In genomic region chr1:8097908-8098307, GRCh38 we compare ENCODE assay signal across 9 cellular contexts.
DNase-seq lines count a peak whose midpoint lies in the region; ATAC-seq, FAIRE-seq and TF ChIP-seq lines count a peak whose summit lies in the region.
"Had no signal": no experiment of that assay in that cellular context is flagged by ENCODE, and none has a peak within 500 bp of the region (broad histone marks: within the 10 kb centered on the region; RNA-seq: fewer than 3 reads in every experiment).

No MANE protein-coding gene starts in this region.

- H3K27me3 Mint-ChIP-seq in CD4-positive, CD25-positive, alpha-beta regulatory T cell: peaks cover 8% of the 10 kb centered on the region
- peaks cover 5% of the 10 kb centered on the region; the same call in 1 of the 2 replicates for H3K27me3 Mint-ChIP-seq in HFFc6 (ENCODE audit: insufficient read depth)
- H3K27me3 Mint-ChIP-seq in chondrocyte (ENCODE audit: low read depth): no peaks in the 10 kb centered on the region

- no peak overlapping the region for H3K4me3 Mint-ChIP-seq in CD4-positive, CD25-positive, alpha-beta regulatory T cell
- peak overlapping the region; percentile 49 for H3K4me3 Mint-ChIP-seq in HFFc6
- H3K4me3 Mint-ChIP-seq in chondrocyte (ENCODE audit: unreplicated experiment): no peak overlapping the region

- H3K36me3 ChIP-seq in CD4-positive, CD25-positive, alpha-beta regulatory T cell (ENCODE audit: control insufficient read depth, insufficient read depth, low read length): no peaks in the 10 kb centered on the region
- no peaks in the 10 kb centered on the region for H3K36me3 ChIP-seq in parathyroid adenoma (ENCODE audit: control insufficient read depth, insufficient read depth, low read length)

- H3K9me3 ChIP-seq in CD4-positive, CD25-positive, alpha-beta regulatory T cell (ENCODE audit: control insufficient read depth in 2 of 2, low read length in 2 of 2): no peaks in the 10 kb centered on the region
- H3K9me3 ChIP-seq in parathyroid adenoma (ENCODE audit: control insufficient read depth, low read length): no peaks in the 10 kb centered on the region

- no peaks in the 10 kb centered on the region for H3K27me3 ChIP-seq in CD4-positive, CD25-positive, alpha-beta regulatory T cell (ENCODE audit: control insufficient read depth, insufficient read depth, low read length)
- no peaks in the 10 kb centered on the region for H3K27me3 ChIP-seq in parathyroid adenoma (ENCODE audit: control insufficient read depth, insufficient read depth, low read length)

- H3K4me1 Mint-ChIP-seq in CD4-positive, CD25-positive, alpha-beta regulatory T cell: peaks cover 17 to 35% (median 25%) of the 10 kb centered on the region in 4 donors
- H3K4me1 Mint-ChIP-seq in HFFc6 (ENCODE audit: low read depth): peaks cover 55% of the 10 kb centered on the region
- peaks cover 55% of the 10 kb centered on the region for H3K4me1 Mint-ChIP-seq in chondrocyte (ENCODE audit: low read depth)

- DNase-seq in CD4-positive, CD25-positive, alpha-beta regulatory T cell: no peak
- no peak for DNase-seq in HFFc6
- DNase-seq in chondrocyte (ENCODE audit: low spot score): no peak
- DNase-seq in NCI-H146 treated with DMSO at 0.1 percent for 48 hours (lab: John Stamatoyannopoulos, UW; ENCODE audit: unreplicated experiment): no peak
- no peak for DNase-seq in foreskin melanocyte
- DNase-seq in HTR-8/SVneo (ENCODE audit: insufficient read length, low spot score): no peak
- DNase-seq: central memory CD4-positive, alpha-beta T cell had no signal

- peak overlapping the region; percentile 31 for H3K4me2 ChIP-seq in parathyroid adenoma (ENCODE audit: low read length)

- peak overlapping the region; percentile 11 for H3K9ac ChIP-seq in parathyroid adenoma

- peaks cover 1% of the 10 kb centered on the region for H3K79me2 ChIP-seq in parathyroid adenoma

- H3K4me1 ChIP-seq in CD4-positive, CD25-positive, alpha-beta regulatory T cell (ENCODE audit: control insufficient read depth, insufficient read depth, low read length, poor library complexity, severe bottlenecking): peaks cover 18% of the 10 kb centered on the region
- H3K4me1 ChIP-seq in parathyroid adenoma: peaks cover 18% of the 10 kb centered on the region

- peaks cover 0 to 2% (median 0%) of the 10 kb centered on the region in 7 donors for H3K9me3 Mint-ChIP-seq in CD4-positive, CD25-positive, alpha-beta regulatory T cell
- H3K9me3 Mint-ChIP-seq in HFFc6: 0 out of 2 replicates have a peak, but pooled peaks cover 4% of the 10 kb centered on the region
- peaks cover 6% of the 10 kb centered on the region for H3K9me3 Mint-ChIP-seq in chondrocyte (ENCODE audit: low read depth)

- no peak for ATAC-seq in CD4-positive, CD25-positive, alpha-beta regulatory T cell (ENCODE audit: low read depth in 2 of 2)
- ATAC-seq in GM21423 (IDR thresholded peaks at IDR 0.05; ENCODE audit: unreplicated experiment): no peak

- H3K27ac ChIP-seq in CD4-positive, CD25-positive, alpha-beta regulatory T cell (ENCODE audit: insufficient read depth, low read length, poor library complexity, severe bottlenecking): no peak overlapping the region
- H3K27ac ChIP-seq in parathyroid adenoma: peak overlapping the region; percentile 96

- H2AFZ ChIP-seq in parathyroid adenoma: no peak overlapping the region

- no peak for FAIRE-seq in HTR-8/SVneo (lab: Jason Lieb, UNC)

- H3K4me3 ChIP-seq in CD4-positive, CD25-positive, alpha-beta regulatory T cell (ENCODE audit: low read depth, low read length): no peak overlapping the region
- H3K4me3 ChIP-seq in parathyroid adenoma (ENCODE audit: low read depth, low read length): no peak overlapping the region

- peak overlapping the region in 2 of 3 donors; percentile 84 to 85 for H3K27ac Mint-ChIP-seq in CD4-positive, CD25-positive, alpha-beta regulatory T cell
- H3K27ac Mint-ChIP-seq in HFFc6: peak overlapping the region; percentile 95
- peak overlapping the region; percentile 95 for H3K27ac Mint-ChIP-seq in chondrocyte (ENCODE audit: unreplicated experiment)

- TF ChIP-seq CTCF in HFFc6 (IDR thresholded peaks at IDR 0.05) (no peak), chondrocyte (IDR thresholded peaks at IDR 0.05) (no peak), parathyroid adenoma (IDR thresholded peaks at IDR 0.05) (no peak)

- peaks cover 3% of the 10 kb centered on the region for H3K36me3 Mint-ChIP-seq in CD4-positive, CD25-positive, alpha-beta regulatory T cell
- peaks cover 4% of the 10 kb centered on the region for H3K36me3 Mint-ChIP-seq in HFFc6 (ENCODE audit: low read depth)
- H3K36me3 Mint-ChIP-seq in chondrocyte (ENCODE audit: low read depth): no peaks in the 10 kb centered on the region
